Comparison of ENCODE assay signal across 30 cellular contexts in genomic region chr1:115678141-115678540, GRCh38. TPM values are rescaled to one million over a fixed set of nuclear protein-coding genes. Genes with fewer than 3 reads are reported as not detected.
DNase-seq lines count a peak whose midpoint lies in the region; ATAC-seq and TF ChIP-seq lines count a peak whose summit lies in the region.
"Had no signal": no experiment of that assay in that cellular context is flagged by ENCODE, and none has a peak within 500 bp of the region (broad histone marks: within the 10 kb centered on the region; RNA-seq: fewer than 3 reads in every experiment).

No MANE protein-coding gene starts in this region.

- peaks cover 64% of the 10 kb centered on the region for H3K4me1 ChIP-seq in muscle layer of colon (ENCODE audit: insufficient read depth, low read length)
- peaks cover 0 to 43% (median 17%) of the 10 kb centered on the region in 4 donors for H3K4me1 ChIP-seq in stomach
- no peaks in the 10 kb centered on the region for H3K4me1 ChIP-seq in Peyer's patch
- H3K4me1 ChIP-seq: Caco-2 had no signal

- H3K9me3 Mint-ChIP-seq in brain: no peaks in the 10 kb centered on the region
- H3K9me3 Mint-ChIP-seq in activated T-helper 2 cell treated with anti-CD3 and anti-CD28 coated beads, Interferon-gamma antibody, Interleukin-2, Interleukin-4, amounts not matched to agents 10 μg/mL and 5 μg/mL and 100 μg/mL, durations not matched to agents 14 hours and 24 hours and 36 hours: no peaks in the 10 kb centered on the region
- H3K9me3 Mint-ChIP-seq in natural killer cell treated with Interleukin-12 subunit alpha and Interleukin-12 subunit beta and Interleukin-15 and Interleukin-18, amount 100 ng/mL, for 72 hours: no peaks in the 10 kb centered on the region
- H3K9me3 Mint-ChIP-seq: activated naive CD4-positive, alpha-beta T cell treated with anti-CD3 and anti-CD28 coated beads for 36 hours; CD14-positive monocyte; stimulated activated effector memory CD8-positive, alpha-beta T cell treated with anti-CD3 and anti-CD28 coated beads, Interleukin-12 subunit alpha, Interleukin-12 subunit beta, amount 100 ng/mL, for 72 hours had no signal

- peaks cover 3% of the 10 kb centered on the region for H3K27me3 Mint-ChIP-seq in brain
- peaks cover under 1% of the 10 kb centered on the region for H3K27me3 Mint-ChIP-seq in activated T-helper 2 cell treated with anti-CD3 and anti-CD28 coated beads, Interferon-gamma antibody, Interleukin-2, Interleukin-4, amounts not matched to agents 10 μg/mL and 5 μg/mL and 100 μg/mL, durations not matched to agents 14 hours and 24 hours and 36 hours (ENCODE audit: low read depth)
- H3K27me3 Mint-ChIP-seq in natural killer cell treated with Interleukin-12 subunit alpha and Interleukin-12 subunit beta and Interleukin-15 and Interleukin-18, amount 100 ng/mL, for 72 hours: no peaks in the 10 kb centered on the region

- no peak overlapping the region for H3K9ac ChIP-seq in muscle layer of colon (ENCODE audit: low read length)

- H3K27me3 ChIP-seq in muscle layer of colon (ENCODE audit: control insufficient read depth in 1 of 2, insufficient read depth in 2 of 2, low read length in 2 of 2): no peaks in the 10 kb centered on the region
- no peaks in the 10 kb centered on the region for H3K27me3 ChIP-seq in stomach
- no peaks in the 10 kb centered on the region for H3K27me3 ChIP-seq in Peyer's patch
- H3K27me3 ChIP-seq: brain microvascular endothelial cell, neutrophil had no signal

- H3K4me3 ChIP-seq in muscle layer of colon (ENCODE audit: low read depth in 1 of 2, low read length in 2 of 2): no peak overlapping the region
- H3K4me3 ChIP-seq in stomach: no peak overlapping the region
- no peak overlapping the region for H3K4me3 ChIP-seq in Peyer's patch

- H3K27ac ChIP-seq in muscle layer of colon (ENCODE audit: low read depth, low read length) (peak overlapping the region; percentile 64), stomach (peak overlapping the region in 4 of 5 donors; percentile 35 to 78 (median 60)), Peyer's patch (peak overlapping the region in 1 of 4 donors; percentile 19)
- H3K27ac ChIP-seq: brain microvascular endothelial cell, HL-60, neutrophil had no signal

- H3K27ac Mint-ChIP-seq in brain: peak overlapping the region; percentile 6 to 88 (median 74)
- H3K27ac Mint-ChIP-seq in activated T-helper 2 cell treated with anti-CD3 and anti-CD28 coated beads, Interferon-gamma antibody, Interleukin-2, Interleukin-4, amounts not matched to agents 10 μg/mL and 5 μg/mL and 100 μg/mL, durations not matched to agents 14 hours and 24 hours and 36 hours: no peak overlapping the region
- H3K27ac Mint-ChIP-seq in natural killer cell treated with Interleukin-12 subunit alpha and Interleukin-12 subunit beta and Interleukin-15 and Interleukin-18, amount 100 ng/mL, for 72 hours: peak overlapping the region in 1 of 2 donors; percentile 43
- H3K27ac Mint-ChIP-seq: activated naive CD4-positive, alpha-beta T cell treated with anti-CD3 and anti-CD28 coated beads for 36 hours; CD14-positive monocyte; stimulated activated effector memory CD8-positive, alpha-beta T cell treated with anti-CD3 and anti-CD28 coated beads, Interleukin-12 subunit alpha, Interleukin-12 subunit beta, amount 100 ng/mL, for 72 hours had no signal

- TF ChIP-seq CTCF in brain (conservative IDR thresholded peaks at IDR 0.05) (no peak), stomach (IDR thresholded peaks at IDR 0.05) (no peak), Peyer's patch (IDR thresholded peaks at IDR 0.05) (no peak)

- peaks cover 32% of the 10 kb centered on the region for H3K4me1 Mint-ChIP-seq in brain
- peaks cover 12% of the 10 kb centered on the region for H3K4me1 Mint-ChIP-seq in activated T-helper 2 cell treated with anti-CD3 and anti-CD28 coated beads, Interferon-gamma antibody, Interleukin-2, Interleukin-4, amounts not matched to agents 10 μg/mL and 5 μg/mL and 100 μg/mL, durations not matched to agents 14 hours and 24 hours and 36 hours (ENCODE audit: low read depth)
- H3K4me1 Mint-ChIP-seq in natural killer cell treated with Interleukin-12 subunit alpha and Interleukin-12 subunit beta and Interleukin-15 and Interleukin-18, amount 100 ng/mL, for 72 hours (ENCODE audit: low read depth in 2 of 2): peaks cover 15 to 19% of the 10 kb centered on the region in 2 donors
- H3K4me1 Mint-ChIP-seq: CD14-positive monocyte had no signal

- no peak overlapping the region for H3K4me3 Mint-ChIP-seq in brain
- H3K4me3 Mint-ChIP-seq in activated T-helper 2 cell treated with anti-CD3 and anti-CD28 coated beads, Interferon-gamma antibody, Interleukin-2, Interleukin-4, amounts not matched to agents 10 μg/mL and 5 μg/mL and 100 μg/mL, durations not matched to agents 14 hours and 24 hours and 36 hours (ENCODE audit: low read depth): no peak overlapping the region
- H3K4me3 Mint-ChIP-seq in natural killer cell treated with Interleukin-12 subunit alpha and Interleukin-12 subunit beta and Interleukin-15 and Interleukin-18, amount 100 ng/mL, for 72 hours: no peak overlapping the region
- H3K4me3 Mint-ChIP-seq: activated naive CD4-positive, alpha-beta T cell treated with anti-CD3 and anti-CD28 coated beads for 36 hours; CD14-positive monocyte; stimulated activated effector memory CD8-positive, alpha-beta T cell treated with anti-CD3 and anti-CD28 coated beads, Interleukin-12 subunit alpha, Interleukin-12 subunit beta, amount 100 ng/mL, for 72 hours had no signal

- peaks cover 10% of the 10 kb centered on the region for H3K36me3 Mint-ChIP-seq in brain
- H3K36me3 Mint-ChIP-seq in activated T-helper 2 cell treated with anti-CD3 and anti-CD28 coated beads, Interferon-gamma antibody, Interleukin-2, Interleukin-4, amounts not matched to agents 10 μg/mL and 5 μg/mL and 100 μg/mL, durations not matched to agents 14 hours and 24 hours and 36 hours (ENCODE audit: low read depth): peaks cover 7% of the 10 kb centered on the region
- H3K36me3 Mint-ChIP-seq in natural killer cell treated with Interleukin-12 subunit alpha and Interleukin-12 subunit beta and Interleukin-15 and Interleukin-18, amount 100 ng/mL, for 72 hours: no peaks in the 10 kb centered on the region
- H3K36me3 Mint-ChIP-seq: stimulated activated effector memory CD8-positive, alpha-beta T cell treated with anti-CD3 and anti-CD28 coated beads, Interleukin-12 subunit alpha, Interleukin-12 subunit beta, amount 100 ng/mL, for 72 hours had no signal

- no peaks in the 10 kb centered on the region for H3K9me3 ChIP-seq in muscle layer of colon (ENCODE audit: low read length)
- H3K9me3 ChIP-seq in stomach: no peaks in the 10 kb centered on the region
- H3K9me3 ChIP-seq in Peyer's patch: no peaks in the 10 kb centered on the region
- H3K9me3 ChIP-seq: Caco-2, neutrophil had no signal

- no peak for ATAC-seq in natural killer cell treated with Interleukin-12 subunit alpha and Interleukin-12 subunit beta and Interleukin-15 and Interleukin-18, amount 100 ng/mL, for 72 hours
- ATAC-seq: activated CD4-positive, CD25-positive, alpha-beta regulatory T cell treated with anti-CD3 and anti-CD28 coated beads, Interleukin-2, amount 50 U/mL, for 24 hours; left colon; PC-3; stimulated activated effector memory CD8-positive, alpha-beta T cell treated with anti-CD3 and anti-CD28 coated beads, Interleukin-12 subunit alpha, Interleukin-12 subunit beta, amount 100 ng/mL, for 72 hours had no signal

- TF ChIP-seq EP300 in stomach (IDR thresholded peaks at IDR 0.05): no peak

- H3K36me3 ChIP-seq in muscle layer of colon (ENCODE audit: insufficient read depth, low read length): peaks cover 12% of the 10 kb centered on the region
- H3K36me3 ChIP-seq in stomach: peaks cover under 1 to 9% (median 8%) of the 10 kb centered on the region in 4 donors
- peaks cover 0 to 1% (median 0%) of the 10 kb centered on the region in 3 donors for H3K36me3 ChIP-seq in Peyer's patch
- H3K36me3 ChIP-seq: brain microvascular endothelial cell, neutrophil had no signal

- DNase-seq in ELF-1 (ENCODE audit: low read depth, low spot score) (peak; percentile 39), stomach (no peak), Peyer's patch (no peak), NCI-H510A (lab: John Stamatoyannopoulos, UW) (no peak)
- no peak for DNase-seq in activated T-helper 2 cell treated with anti-CD3 and anti-CD28 coated beads, Interferon-gamma antibody, Interleukin-2, Interleukin-4, amounts not matched to agents 10 μg/mL and 5 μg/mL and 100 μg/mL, durations not matched to agents 14 hours and 24 hours and 36 hours (ENCODE audit: low spot score)
- DNase-seq in natural killer cell treated with Interleukin-12 subunit alpha and Interleukin-12 subunit beta and Interleukin-15 and Interleukin-18, amount 100 ng/mL, for 72 hours (ENCODE audit: low spot score): no peak
- DNase-seq: activated CD4-positive, alpha-beta T cell treated with anti-CD3 and anti-CD28 coated beads, Interleukin-2, amount 50 U/mL, for 48 hours; activated naive CD4-positive, alpha-beta T cell treated with anti-CD3 and anti-CD28 coated beads for 36 hours; brain microvascular endothelial cell; Caco-2; DMS53; GDM1; hypothalamus; left colon; MM.1S; NCI-H1105 treated with DMSO at 0.1 percent for 48 hours; NCI-H1930; NCI-H526 treated with DMSO at 0.1 percent for 48 hours; PC-3; SHP77; stimulated activated CD4-positive, alpha-beta T cell treated with anti-CD3 and anti-CD28 coated beads, Interleukin-15, amount 100 ng/mL, for 24 hours; substantia nigra; T-helper 2 cell had no signal

- TF ChIP-seq POLR2A in stomach (IDR thresholded peaks at IDR 0.05) (no peak), Peyer's patch (IDR thresholded peaks at IDR 0.05) (no peak)

- intact Hi-C loops in stomach (cut with DNase I; ENCODE audit: low total_unique reads): no loop called here
- intact Hi-C loops in activated T-helper 2 cell treated with anti-CD3 and anti-CD28 coated beads, Interferon-gamma antibody, Interleukin-2, Interleukin-4, amounts not matched to agents 10 μg/mL and 5 μg/mL and 100 μg/mL, durations not matched to agents 14 hours and 24 hours and 36 hours (cut with micrococcal nuclease): no loop called here

- 72 to 83% (median 78%) methylated on average over 5 of the region's 5 CpGs for WGBS in stomach, 5 donors

RNA-seq across cellular contexts. Expression of gene VANGL1, which starts 36.4 kb away (rescaled TPM):
- polyA plus RNA-seq in brain (ENCODE audit: insufficient read depth, low read depth, low replicate concordance) (10.8 TPM), stomach (1 to 10 TPM; 1.4 to 2.7 (median 2.4) TPM)
- total RNA-seq in stomach (1 to 10 TPM; 3.5 to 9.4 (median 7.1) TPM), Peyer's patch (10 to 100 TPM in 1 of 4 donors, 1 to 10 TPM in 3; 6.2 to 10.7 (median 7.3) TPM)
- total RNA-seq in activated T-helper 2 cell treated with anti-CD3 and anti-CD28 coated beads, Interferon-gamma antibody, Interleukin-2, Interleukin-4, amounts not matched to agents 10 μg/mL and 5 μg/mL and 100 μg/mL, durations not matched to agents 14 hours and 24 hours and 36 hours: 9.5 and 10.3 TPM in 2 replicates
- 1 to 10 TPM; 6.5 to 7.3 TPM for total RNA-seq in natural killer cell treated with Interleukin-12 subunit alpha and Interleukin-12 subunit beta and Interleukin-15 and Interleukin-18, amount 100 ng/mL, for 72 hours
